Comparison of ENCODE assay signal across 1 cellular context in the genomic region with DNA sequence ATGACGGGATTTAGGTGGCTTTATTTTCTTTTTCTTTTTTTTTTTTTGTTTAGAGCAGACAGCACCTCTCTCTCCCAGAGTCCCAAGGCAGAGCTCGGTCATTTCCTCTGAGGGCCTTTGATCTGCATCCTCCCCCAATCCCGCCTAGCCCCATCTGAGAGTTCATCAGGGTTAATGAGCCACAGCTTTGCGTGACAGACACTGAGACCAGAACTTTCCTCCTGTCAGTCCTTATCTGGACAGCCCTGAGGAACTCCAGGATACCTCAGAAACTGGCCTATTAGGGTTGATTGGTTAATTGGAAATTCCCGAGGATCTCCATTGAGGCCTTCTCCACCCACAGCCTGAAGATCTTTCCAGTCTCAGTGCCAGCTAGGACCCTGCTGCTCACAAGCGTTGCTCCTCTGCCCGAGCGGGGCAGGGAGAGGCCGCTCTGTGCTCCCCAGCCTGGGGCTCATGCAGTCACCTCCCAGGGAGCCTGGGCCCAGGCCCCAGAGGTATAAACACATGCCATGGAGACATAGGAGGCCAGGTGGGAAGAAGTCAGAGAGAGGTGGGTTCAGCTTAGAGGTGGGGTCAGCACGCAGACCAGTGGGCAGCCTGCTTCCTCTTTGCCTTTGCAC.
TF ChIP-seq lines count a peak whose summit lies in the region.

No MANE protein-coding gene starts in this region.

TF ChIP-seq in HepG2, 621 proteins besides CTCF, POLR2A, EP300 and RAD21:
- no peak for TF ChIP-seq ZNF570 (CRISPR knock-in tag; IDR thresholded peaks at IDR 0.05; ENCODE audit: borderline replicate concordance)
- no peak for TF ChIP-seq CENPT (CRISPR knock-in tag; IDR thresholded peaks at IDR 0.05; ENCODE audit: low read depth)
- TF ChIP-seq, protein P1, sequence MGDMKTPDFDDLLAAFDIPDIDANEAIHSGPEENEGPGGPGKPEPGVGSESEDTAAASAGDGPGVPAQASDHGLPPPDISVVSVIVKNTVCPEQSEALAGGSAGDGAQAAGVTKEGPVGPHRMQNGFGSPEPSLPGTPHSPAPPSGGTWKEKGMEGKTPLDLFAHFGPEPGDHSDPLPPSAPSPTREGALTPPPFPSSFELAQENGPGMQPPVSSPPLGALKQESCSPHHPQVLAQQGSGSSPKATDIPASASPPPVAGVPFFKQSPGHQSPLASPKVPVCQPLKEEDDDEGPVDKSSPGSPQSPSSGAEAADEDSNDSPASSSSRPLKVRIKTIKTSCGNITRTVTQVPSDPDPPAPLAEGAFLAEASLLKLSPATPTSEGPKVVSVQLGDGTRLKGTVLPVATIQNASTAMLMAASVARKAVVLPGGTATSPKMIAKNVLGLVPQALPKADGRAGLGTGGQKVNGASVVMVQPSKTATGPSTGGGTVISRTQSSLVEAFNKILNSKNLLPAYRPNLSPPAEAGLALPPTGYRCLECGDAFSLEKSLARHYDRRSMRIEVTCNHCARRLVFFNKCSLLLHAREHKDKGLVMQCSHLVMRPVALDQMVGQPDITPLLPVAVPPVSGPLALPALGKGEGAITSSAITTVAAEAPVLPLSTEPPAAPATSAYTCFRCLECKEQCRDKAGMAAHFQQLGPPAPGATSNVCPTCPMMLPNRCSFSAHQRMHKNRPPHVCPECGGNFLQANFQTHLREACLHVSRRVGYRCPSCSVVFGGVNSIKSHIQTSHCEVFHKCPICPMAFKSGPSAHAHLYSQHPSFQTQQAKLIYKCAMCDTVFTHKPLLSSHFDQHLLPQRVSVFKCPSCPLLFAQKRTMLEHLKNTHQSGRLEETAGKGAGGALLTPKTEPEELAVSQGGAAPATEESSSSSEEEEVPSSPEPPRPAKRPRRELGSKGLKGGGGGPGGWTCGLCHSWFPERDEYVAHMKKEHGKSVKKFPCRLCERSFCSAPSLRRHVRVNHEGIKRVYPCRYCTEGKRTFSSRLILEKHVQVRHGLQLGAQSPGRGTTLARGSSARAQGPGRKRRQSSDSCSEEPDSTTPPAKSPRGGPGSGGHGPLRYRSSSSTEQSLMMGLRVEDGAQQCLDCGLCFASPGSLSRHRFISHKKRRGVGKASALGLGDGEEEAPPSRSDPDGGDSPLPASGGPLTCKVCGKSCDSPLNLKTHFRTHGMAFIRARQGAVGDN (CRISPR knock-in tag; IDR thresholded peaks at IDR 0.05) = peak; percentile 31; the same call in 1 of the 2 replicates
- TF ChIP-seq MLLT10 (CRISPR knock-in tag; IDR thresholded peaks at IDR 0.05) = no peak
- TF ChIP-seq, protein P2, sequence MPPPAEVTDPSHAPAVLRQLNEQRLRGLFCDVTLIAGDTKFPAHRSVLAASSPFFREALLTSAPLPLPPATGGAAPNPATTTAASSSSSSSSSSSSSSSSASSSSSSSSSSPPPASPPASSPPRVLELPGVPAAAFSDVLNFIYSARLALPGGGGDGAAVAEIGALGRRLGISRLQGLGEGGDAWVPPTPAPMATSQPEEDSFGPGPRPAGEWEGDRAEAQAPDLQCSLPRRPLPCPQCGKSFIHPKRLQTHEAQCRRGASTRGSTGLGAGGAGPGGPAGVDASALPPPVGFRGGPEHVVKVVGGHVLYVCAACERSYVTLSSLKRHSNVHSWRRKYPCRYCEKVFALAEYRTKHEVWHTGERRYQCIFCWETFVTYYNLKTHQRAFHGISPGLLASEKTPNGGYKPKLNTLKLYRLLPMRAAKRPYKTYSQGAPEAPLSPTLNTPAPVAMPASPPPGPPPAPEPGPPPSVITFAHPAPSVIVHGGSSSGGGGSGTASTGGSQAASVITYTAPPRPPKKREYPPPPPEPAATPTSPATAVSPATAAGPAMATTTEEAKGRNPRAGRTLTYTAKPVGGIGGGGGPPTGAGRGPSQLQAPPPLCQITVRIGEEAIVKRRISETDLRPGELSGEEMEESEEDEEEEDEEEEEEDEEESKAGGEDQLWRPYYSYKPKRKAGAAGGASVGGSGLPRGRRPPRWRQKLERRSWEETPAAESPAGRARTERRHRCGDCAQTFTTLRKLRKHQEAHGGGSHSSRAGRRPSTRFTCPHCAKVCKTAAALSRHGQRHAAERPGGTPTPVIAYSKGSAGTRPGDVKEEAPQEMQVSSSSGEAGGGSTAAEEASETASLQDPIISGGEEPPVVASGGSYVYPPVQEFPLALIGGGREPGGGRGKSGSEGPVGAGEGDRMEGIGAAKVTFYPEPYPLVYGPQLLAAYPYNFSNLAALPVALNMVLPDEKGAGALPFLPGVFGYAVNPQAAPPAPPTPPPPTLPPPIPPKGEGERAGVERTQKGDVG (CRISPR knock-in tag; IDR thresholded peaks at IDR 0.05; ENCODE audit: borderline replicate concordance) = peak; percentile 11; the same call in 1 of the 2 replicates
- TF ChIP-seq, protein P3, sequence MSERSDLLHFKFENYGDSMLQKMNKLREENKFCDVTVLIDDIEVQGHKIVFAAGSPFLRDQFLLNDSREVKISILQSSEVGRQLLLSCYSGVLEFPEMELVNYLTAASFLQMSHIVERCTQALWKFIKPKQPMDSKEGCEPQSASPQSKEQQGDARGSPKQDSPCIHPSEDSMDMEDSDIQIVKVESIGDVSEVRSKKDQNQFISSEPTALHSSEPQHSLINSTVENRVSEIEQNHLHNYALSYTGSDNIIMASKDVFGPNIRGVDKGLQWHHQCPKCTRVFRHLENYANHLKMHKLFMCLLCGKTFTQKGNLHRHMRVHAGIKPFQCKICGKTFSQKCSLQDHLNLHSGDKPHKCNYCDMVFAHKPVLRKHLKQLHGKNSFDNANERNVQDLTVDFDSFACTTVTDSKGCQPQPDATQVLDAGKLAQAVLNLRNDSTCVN (CRISPR knock-in tag; IDR thresholded peaks at IDR 0.05; ENCODE audit: borderline replicate concordance) = no peak
- no peak for TF ChIP-seq ELF4 (CRISPR knock-in tag; IDR thresholded peaks at IDR 0.05; ENCODE audit: borderline replicate concordance)
- no peak for TF ChIP-seq ZKSCAN5 (CRISPR knock-in tag; IDR thresholded peaks at IDR 0.05)
- no peak for TF ChIP-seq CBX5 (CRISPR knock-in tag; IDR thresholded peaks at IDR 0.05; ENCODE audit: borderline replicate concordance)
- 0 out of 2 replicates have a peak, but pooled peaks have one; percentile 29 for TF ChIP-seq NRL (CRISPR knock-in tag; IDR thresholded peaks at IDR 0.05; ENCODE audit: borderline replicate concordance)
- no peak for TF ChIP-seq ZNF496 (CRISPR knock-in tag; IDR thresholded peaks at IDR 0.05; ENCODE audit: insufficient replicate concordance)
- TF ChIP-seq, protein P4, sequence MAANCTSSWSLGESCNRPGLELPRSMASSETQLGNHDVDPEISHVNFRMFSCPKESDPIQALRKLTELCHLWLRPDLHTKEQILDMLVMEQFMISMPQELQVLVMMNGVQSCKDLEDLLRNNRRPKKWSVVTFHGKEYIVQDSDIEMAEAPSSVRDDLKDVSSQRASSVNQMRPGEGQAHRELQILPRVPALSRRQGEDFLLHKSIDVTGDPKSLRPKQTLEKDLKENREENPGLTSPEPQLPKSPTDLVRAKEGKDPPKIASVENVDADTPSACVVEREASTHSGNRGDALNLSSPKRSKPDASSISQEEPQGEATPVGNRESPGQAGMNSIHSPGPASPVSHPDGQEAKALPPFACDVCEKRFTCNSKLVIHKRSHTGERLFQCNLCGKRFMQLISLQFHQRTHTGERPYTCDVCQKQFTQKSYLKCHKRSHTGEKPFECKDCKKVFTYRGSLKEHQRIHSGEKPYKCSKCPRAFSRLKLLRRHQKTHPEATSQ (CRISPR knock-in tag; IDR thresholded peaks at IDR 0.05; ENCODE audit: borderline replicate concordance) = no peak
- TF ChIP-seq, protein P5, sequence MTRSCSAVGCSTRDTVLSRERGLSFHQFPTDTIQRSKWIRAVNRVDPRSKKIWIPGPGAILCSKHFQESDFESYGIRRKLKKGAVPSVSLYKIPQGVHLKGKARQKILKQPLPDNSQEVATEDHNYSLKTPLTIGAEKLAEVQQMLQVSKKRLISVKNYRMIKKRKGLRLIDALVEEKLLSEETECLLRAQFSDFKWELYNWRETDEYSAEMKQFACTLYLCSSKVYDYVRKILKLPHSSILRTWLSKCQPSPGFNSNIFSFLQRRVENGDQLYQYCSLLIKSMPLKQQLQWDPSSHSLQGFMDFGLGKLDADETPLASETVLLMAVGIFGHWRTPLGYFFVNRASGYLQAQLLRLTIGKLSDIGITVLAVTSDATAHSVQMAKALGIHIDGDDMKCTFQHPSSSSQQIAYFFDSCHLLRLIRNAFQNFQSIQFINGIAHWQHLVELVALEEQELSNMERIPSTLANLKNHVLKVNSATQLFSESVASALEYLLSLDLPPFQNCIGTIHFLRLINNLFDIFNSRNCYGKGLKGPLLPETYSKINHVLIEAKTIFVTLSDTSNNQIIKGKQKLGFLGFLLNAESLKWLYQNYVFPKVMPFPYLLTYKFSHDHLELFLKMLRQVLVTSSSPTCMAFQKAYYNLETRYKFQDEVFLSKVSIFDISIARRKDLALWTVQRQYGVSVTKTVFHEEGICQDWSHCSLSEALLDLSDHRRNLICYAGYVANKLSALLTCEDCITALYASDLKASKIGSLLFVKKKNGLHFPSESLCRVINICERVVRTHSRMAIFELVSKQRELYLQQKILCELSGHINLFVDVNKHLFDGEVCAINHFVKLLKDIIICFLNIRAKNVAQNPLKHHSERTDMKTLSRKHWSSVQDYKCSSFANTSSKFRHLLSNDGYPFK (CRISPR knock-in tag; IDR thresholded peaks at IDR 0.05; ENCODE audit: borderline replicate concordance) = 0 out of 2 replicates have a peak, but pooled peaks have one; percentile 19
- TF ChIP-seq SALL1 (CRISPR knock-in tag; IDR thresholded peaks at IDR 0.05) = no peak
- no peak for TF ChIP-seq ZNF329 (CRISPR knock-in tag; IDR thresholded peaks at IDR 0.05; ENCODE audit: low read depth)
- no peak for TF ChIP-seq NBN (conservative IDR thresholded peaks at IDR 0.05)
- TF ChIP-seq KAT8 (CRISPR knock-in tag; IDR thresholded peaks at IDR 0.05) = no peak
- no peak for TF ChIP-seq ZNF446 (CRISPR knock-in tag; IDR thresholded peaks at IDR 0.05)
- TF ChIP-seq ZFP1 (CRISPR knock-in tag; IDR thresholded peaks at IDR 0.05) = no peak
- no peak for TF ChIP-seq RFXANK (CRISPR knock-in tag; IDR thresholded peaks at IDR 0.05)
- TF ChIP-seq HHEX (CRISPR knock-in tag; IDR thresholded peaks at IDR 0.05) = no peak
- 0 out of 2 replicates have a peak, but pooled peaks have one; percentile 16 for TF ChIP-seq ZBTB38 (CRISPR knock-in tag; IDR thresholded peaks at IDR 0.05)
- no peak for TF ChIP-seq ZNF552 (CRISPR knock-in tag; IDR thresholded peaks at IDR 0.05; ENCODE audit: borderline replicate concordance)
- peak; percentile 60; the same call in 1 of the 2 replicates for TF ChIP-seq PITX1 (CRISPR knock-in tag; IDR thresholded peaks at IDR 0.05)
- TF ChIP-seq NFYB (CRISPR knock-in tag; IDR thresholded peaks at IDR 0.05) = 0 out of 2 replicates have a peak, but pooled peaks have one; percentile 10
- no peak for TF ChIP-seq PHF21A (CRISPR knock-in tag; IDR thresholded peaks at IDR 0.05)
- TF ChIP-seq ETV5 (CRISPR knock-in tag; IDR thresholded peaks at IDR 0.05; ENCODE audit: borderline replicate concordance) = 0 out of 2 replicates have a peak, but pooled peaks have one; percentile 11
